ENCODE assay signal across 32 cellular contexts in genomic region chrX:120270567-120270966, GRCh38. TPM values are rescaled to one million over a fixed set of nuclear protein-coding genes. Genes with fewer than 3 reads are reported as not detected.
"Had no signal": no experiment of that assay in that cellular context is flagged by ENCODE, and none has a peak within 500 bp of the region (broad histone marks: within the 10 kb centered on the region; RNA-seq: fewer than 3 reads in every experiment).

No MANE protein-coding gene starts in this region.

- H3K27ac ChIP-seq: adrenal gland, body of pancreas, cardiac muscle cell, coronary artery had no signal

- ATAC-seq: activated CD4-positive, alpha-beta T cell treated with anti-CD3 and anti-CD28 coated beads for 36 hours; activated CD8-positive, alpha-beta memory T cell treated with anti-CD3 and anti-CD28 coated beads, Interleukin-2, amount 10 ng/mL, durations not matched to agents 7 days and 5 days; activated CD8-positive, alpha-beta T cell treated with anti-CD3 and anti-CD28 coated beads, Interleukin-2, amount 10 ng/mL, durations not matched to agents 7 days and 5 days; activated naive CD8-positive, alpha-beta T cell treated with anti-CD3 and anti-CD28 coated beads, Interleukin-2, amount 50 U/mL, for 24 hours; body of pancreas; effector memory CD8-positive, alpha-beta T cell had no signal

- H3K4me3 ChIP-seq: adrenal gland, body of pancreas, cardiac muscle cell, coronary artery, esophagus squamous epithelium had no signal

- H3K4me1 ChIP-seq: adrenal gland, body of pancreas had no signal

- H3K9me3 ChIP-seq: adrenal gland, body of pancreas, esophagus squamous epithelium had no signal

- H3K36me3 ChIP-seq: adrenal gland, cardiac muscle cell, esophagus squamous epithelium had no signal

- H3K27me3 ChIP-seq: adrenal gland, body of pancreas, cardiac muscle cell, esophagus squamous epithelium had no signal

- DNase-seq: activated CD4-positive, alpha-beta memory T cell treated with anti-CD3 and anti-CD28 coated beads for 36 hours; activated CD4-positive, alpha-beta T cell treated with anti-CD3 and anti-CD28 coated beads for 36 hours; activated CD4-positive, alpha-beta T cell treated with anti-CD3 and anti-CD28 coated beads, Interleukin-2, amount 10 ng/mL, durations not matched to agents 24 days and 14 days; activated CD4-positive, CD25-positive, alpha-beta regulatory T cell; activated CD4-positive, CD25-positive, alpha-beta regulatory T cell treated with anti-CD3 and anti-CD28 coated beads, Interleukin-2, amount 50 U/mL, for 72 hours; activated CD8-positive, alpha-beta memory T cell treated with anti-CD3 and anti-CD28 coated beads, Interleukin-2, amount 10 ng/mL, durations not matched to agents 7 days and 5 days; activated CD8-positive, alpha-beta memory T cell treated with anti-CD3 and anti-CD28 coated beads, Interleukin-2, amount 50 U/mL, for 4 hours; activated CD8-positive, alpha-beta T cell treated with anti-CD3 and anti-CD28 coated beads, Interleukin-2, amount 10 ng/mL, durations not matched to agents 7 days and 5 days; activated effector memory CD4-positive, alpha-beta T cell treated with anti-CD3 and anti-CD28 coated beads, Interleukin-2, amount 50 U/mL, for 16 hours; activated naive CD4-positive, alpha-beta T cell treated with anti-CD3 and anti-CD28 coated beads for 36 hours; activated naive CD8-positive, alpha-beta T cell treated with anti-CD3 and anti-CD28 coated beads for 36 hours; activated naive CD8-positive, alpha-beta T cell treated with anti-CD3 and anti-CD28 coated beads, Interleukin-2, amount 50 U/mL, for 24 hours; activated T-cell treated with anti-CD3 and anti-CD28 coated beads, Interleukin-2, amount 50 U/mL, for 1 hour; activated T-cell treated with anti-CD3 and anti-CD28 coated beads, Interleukin-2, amount 50 U/mL, for 48 hours; body of pancreas; central memory CD4-positive, alpha-beta T cell; cerebellar nuclear complex; dermis blood vessel endothelial cell; effector CD4-positive, alpha-beta T cell; effector memory CD8-positive, alpha-beta T cell; erythroblast; esophagus squamous epithelium; foreskin melanocyte; T-helper 1 cell; T-helper 2 cell had no signal

RNA-seq across cellular contexts. Expression of gene TMEM255A, which starts 40.7 kb away (rescaled TPM):
- total RNA-seq: activated CD4-positive, alpha-beta memory T cell treated with anti-CD3 and anti-CD28 coated beads for 36 hours; activated CD4-positive, alpha-beta T cell treated with anti-CD3 and anti-CD28 coated beads for 36 hours; activated CD4-positive, alpha-beta T cell treated with anti-CD3 and anti-CD28 coated beads, Interleukin-2, amount 10 ng/mL, durations not matched to agents 24 days and 14 days; activated CD8-positive, alpha-beta memory T cell treated with anti-CD3 and anti-CD28 coated beads for 36 hours; activated CD8-positive, alpha-beta T cell treated with anti-CD3 and anti-CD28 coated beads, Interleukin-2, amount 10 ng/mL, durations not matched to agents 7 days and 5 days; activated naive CD4-positive, alpha-beta T cell treated with anti-CD3 and anti-CD28 coated beads for 36 hours; activated naive CD8-positive, alpha-beta T cell treated with anti-CD3 and anti-CD28 coated beads for 36 hours; activated T-helper 1 cell treated with anti-CD3 and anti-CD28 coated beads, Interleukin-12 subunit alpha, Interleukin-12 subunit beta, Interleukin-2, Interleukin-4 antibody, amounts not matched to agents 30 ng/mL and 10 ng/mL and 1 ng/mL, durations not matched to agents 14 hours and 24 hours and 36 hours; activated T-helper 2 cell treated with anti-CD3 and anti-CD28 coated beads, Interferon-gamma antibody, Interleukin-2, Interleukin-4, amounts not matched to agents 10 μg/mL and 5 μg/mL and 100 μg/mL, durations not matched to agents 14 hours and 24 hours and 36 hours; dermis blood vessel endothelial cell had no signal
- polyA plus RNA-seq: aorta had no signal
